Comparison of ENCODE assay signal across 1 cellular context in genomic region chr14:105486974-105487448, GRCh38.
TF ChIP-seq lines count a peak whose summit lies in the region.

No MANE protein-coding gene starts in this region.

TF ChIP-seq in GM12878, 131 proteins besides CTCF, POLR2A, EP300 and RAD21 (continued from another document):
- TF ChIP-seq JUND (IDR thresholded peaks at IDR 0.05; ENCODE audit: low read depth, low read length) = no peak
- TF ChIP-seq CHD2 (IDR thresholded peaks at IDR 0.05; ENCODE audit: borderline replicate concordance, low read depth, low read length) = no peak
- peak in 1 of 2 experiments; percentile 27; a peak in 1 of 3 replicates for TF ChIP-seq EGR1 (IDR thresholded peaks at IDR 0.05; ENCODE audit: borderline replicate concordance in 1 of 2, low read depth in 2 of 2, low read length in 2 of 2)
- TF ChIP-seq CBFB (IDR thresholded peaks at IDR 0.05; ENCODE audit: low read depth) = no peak
- no peak for TF ChIP-seq SREBF2 (IDR thresholded peaks at IDR 0.05; ENCODE audit: low read length)
- TF ChIP-seq GATAD2B (conservative IDR thresholded peaks at IDR 0.05; ENCODE audit: low read depth) = no peak
- TF ChIP-seq YBX1 (IDR thresholded peaks at IDR 0.05) = no peak
- TF ChIP-seq POLR2AphosphoS2 (IDR thresholded peaks at IDR 0.05; ENCODE audit: low read depth, low read length) = no peak; the same call in 1 of the 2 replicates
- no peak for TF ChIP-seq ZBTB4 (CRISPR knock-in tag; IDR thresholded peaks at IDR 0.05)
- no peak for TF ChIP-seq HDAC2 (IDR thresholded peaks at IDR 0.05)
- no peak for TF ChIP-seq SIX5 (IDR thresholded peaks at IDR 0.05; ENCODE audit: low read depth, low read length, severe bottlenecking)
- no peak for TF ChIP-seq CBX5 (IDR thresholded peaks at IDR 0.05; ENCODE audit: low read depth)
- TF ChIP-seq, protein P1, sequence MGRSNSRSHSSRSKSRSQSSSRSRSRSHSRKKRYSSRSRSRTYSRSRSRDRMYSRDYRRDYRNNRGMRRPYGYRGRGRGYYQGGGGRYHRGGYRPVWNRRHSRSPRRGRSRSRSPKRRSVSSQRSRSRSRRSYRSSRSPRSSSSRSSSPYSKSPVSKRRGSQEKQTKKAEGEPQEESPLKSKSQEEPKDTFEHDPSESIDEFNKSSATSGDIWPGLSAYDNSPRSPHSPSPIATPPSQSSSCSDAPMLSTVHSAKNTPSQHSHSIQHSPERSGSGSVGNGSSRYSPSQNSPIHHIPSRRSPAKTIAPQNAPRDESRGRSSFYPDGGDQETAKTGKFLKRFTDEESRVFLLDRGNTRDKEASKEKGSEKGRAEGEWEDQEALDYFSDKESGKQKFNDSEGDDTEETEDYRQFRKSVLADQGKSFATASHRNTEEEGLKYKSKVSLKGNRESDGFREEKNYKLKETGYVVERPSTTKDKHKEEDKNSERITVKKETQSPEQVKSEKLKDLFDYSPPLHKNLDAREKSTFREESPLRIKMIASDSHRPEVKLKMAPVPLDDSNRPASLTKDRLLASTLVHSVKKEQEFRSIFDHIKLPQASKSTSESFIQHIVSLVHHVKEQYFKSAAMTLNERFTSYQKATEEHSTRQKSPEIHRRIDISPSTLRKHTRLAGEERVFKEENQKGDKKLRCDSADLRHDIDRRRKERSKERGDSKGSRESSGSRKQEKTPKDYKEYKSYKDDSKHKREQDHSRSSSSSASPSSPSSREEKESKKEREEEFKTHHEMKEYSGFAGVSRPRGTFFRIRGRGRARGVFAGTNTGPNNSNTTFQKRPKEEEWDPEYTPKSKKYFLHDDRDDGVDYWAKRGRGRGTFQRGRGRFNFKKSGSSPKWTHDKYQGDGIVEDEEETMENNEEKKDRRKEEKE (IDR thresholded peaks at IDR 0.05) = no peak
- no peak for TF ChIP-seq PML (IDR thresholded peaks at IDR 0.05; ENCODE audit: low read length)
- no peak for TF ChIP-seq NR2C2 (IDR thresholded peaks at IDR 0.05; ENCODE audit: borderline replicate concordance, control insufficient read depth, insufficient read length, low read depth)
- TF ChIP-seq SMAD5 (IDR thresholded peaks at IDR 0.05; ENCODE audit: low read depth) = 0 out of 2 replicates have a peak, but pooled peaks have one; percentile 36
- TF ChIP-seq POLR2AphosphoS5 (IDR thresholded peaks at IDR 0.05; ENCODE audit: low read length) = peak; percentile 78; the same call in 1 of the 2 replicates
- no peak for TF ChIP-seq RUNX3 (IDR thresholded peaks at IDR 0.05; ENCODE audit: low read length)
- TF ChIP-seq CEBPB (IDR thresholded peaks at IDR 0.05; ENCODE audit: borderline replicate concordance in 1 of 2, low read depth in 2 of 2, low read length in 2 of 2) = no peak
- TF ChIP-seq SMAD1 (IDR thresholded peaks at IDR 0.05; ENCODE audit: low read depth, partially characterized antibody) = no peak
- peak; percentile 38; the same call in 1 of the 2 replicates for TF ChIP-seq BACH1 (IDR thresholded peaks at IDR 0.05; ENCODE audit: borderline replicate concordance)
- no peak for TF ChIP-seq RB1 (IDR thresholded peaks at IDR 0.05; ENCODE audit: borderline replicate concordance)
- no peak for TF ChIP-seq IRF4 (IDR thresholded peaks at IDR 0.05; ENCODE audit: low read depth, low read length)
- no peak for TF ChIP-seq RELA (IDR thresholded peaks at IDR 0.05; ENCODE audit: borderline replicate concordance, partially characterized antibody)
- TF ChIP-seq PAX8 (IDR thresholded peaks at IDR 0.05) = no peak
- no peak for TF ChIP-seq IKZF1 (conservative IDR thresholded peaks at IDR 0.05)
- TF ChIP-seq, protein P2, sequence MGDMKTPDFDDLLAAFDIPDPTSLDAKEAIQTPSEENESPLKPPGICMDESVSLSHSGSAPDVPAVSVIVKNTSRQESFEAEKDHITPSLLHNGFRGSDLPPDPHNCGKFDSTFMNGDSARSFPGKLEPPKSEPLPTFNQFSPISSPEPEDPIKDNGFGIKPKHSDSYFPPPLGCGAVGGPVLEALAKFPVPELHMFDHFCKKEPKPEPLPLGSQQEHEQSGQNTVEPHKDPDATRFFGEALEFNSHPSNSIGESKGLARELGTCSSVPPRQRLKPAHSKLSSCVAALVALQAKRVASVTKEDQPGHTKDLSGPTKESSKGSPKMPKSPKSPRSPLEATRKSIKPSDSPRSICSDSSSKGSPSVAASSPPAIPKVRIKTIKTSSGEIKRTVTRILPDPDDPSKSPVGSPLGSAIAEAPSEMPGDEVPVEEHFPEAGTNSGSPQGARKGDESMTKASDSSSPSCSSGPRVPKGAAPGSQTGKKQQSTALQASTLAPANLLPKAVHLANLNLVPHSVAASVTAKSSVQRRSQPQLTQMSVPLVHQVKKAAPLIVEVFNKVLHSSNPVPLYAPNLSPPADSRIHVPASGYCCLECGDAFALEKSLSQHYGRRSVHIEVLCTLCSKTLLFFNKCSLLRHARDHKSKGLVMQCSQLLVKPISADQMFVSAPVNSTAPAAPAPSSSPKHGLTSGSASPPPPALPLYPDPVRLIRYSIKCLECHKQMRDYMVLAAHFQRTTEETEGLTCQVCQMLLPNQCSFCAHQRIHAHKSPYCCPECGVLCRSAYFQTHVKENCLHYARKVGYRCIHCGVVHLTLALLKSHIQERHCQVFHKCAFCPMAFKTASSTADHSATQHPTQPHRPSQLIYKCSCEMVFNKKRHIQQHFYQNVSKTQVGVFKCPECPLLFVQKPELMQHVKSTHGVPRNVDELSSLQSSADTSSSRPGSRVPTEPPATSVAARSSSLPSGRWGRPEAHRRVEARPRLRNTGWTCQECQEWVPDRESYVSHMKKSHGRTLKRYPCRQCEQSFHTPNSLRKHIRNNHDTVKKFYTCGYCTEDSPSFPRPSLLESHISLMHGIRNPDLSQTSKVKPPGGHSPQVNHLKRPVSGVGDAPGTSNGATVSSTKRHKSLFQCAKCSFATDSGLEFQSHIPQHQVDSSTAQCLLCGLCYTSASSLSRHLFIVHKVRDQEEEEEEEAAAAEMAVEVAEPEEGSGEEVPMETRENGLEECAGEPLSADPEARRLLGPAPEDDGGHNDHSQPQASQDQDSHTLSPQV (IDR thresholded peaks at IDR 0.05) = no peak
- no peak for TF ChIP-seq BCL11A (IDR thresholded peaks at IDR 0.05; ENCODE audit: low read depth, low read length)
- no peak for TF ChIP-seq ASH2L (IDR thresholded peaks at IDR 0.05; ENCODE audit: borderline replicate concordance, low read depth)
